ENCODE assay signal across 1 cellular context in the genomic region with DNA sequence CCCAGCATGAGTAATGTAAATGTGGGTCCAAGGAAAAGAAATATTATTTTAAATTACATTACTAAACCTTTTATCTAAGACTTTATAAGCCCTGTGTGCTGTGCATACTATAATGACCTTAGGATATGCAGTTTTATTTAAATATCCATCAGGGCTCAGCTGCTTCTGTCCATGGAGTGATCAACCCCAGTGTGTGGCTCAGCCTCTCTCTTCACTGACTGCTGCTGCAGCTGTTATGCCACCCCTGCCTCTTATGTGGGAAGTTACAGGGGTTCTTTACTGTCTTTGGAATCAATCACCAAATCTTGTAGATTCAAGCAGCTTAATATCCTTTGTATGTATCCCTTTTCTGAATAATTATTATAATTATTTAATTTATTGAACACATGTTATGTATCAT.
TF ChIP-seq lines count a peak whose summit lies in the region.

No MANE protein-coding gene starts in this region.

TF ChIP-seq in GM23338, 12 proteins besides CTCF, POLR2A, EP300 and RAD21 (continued from another document):
- TF ChIP-seq, protein P1, sequence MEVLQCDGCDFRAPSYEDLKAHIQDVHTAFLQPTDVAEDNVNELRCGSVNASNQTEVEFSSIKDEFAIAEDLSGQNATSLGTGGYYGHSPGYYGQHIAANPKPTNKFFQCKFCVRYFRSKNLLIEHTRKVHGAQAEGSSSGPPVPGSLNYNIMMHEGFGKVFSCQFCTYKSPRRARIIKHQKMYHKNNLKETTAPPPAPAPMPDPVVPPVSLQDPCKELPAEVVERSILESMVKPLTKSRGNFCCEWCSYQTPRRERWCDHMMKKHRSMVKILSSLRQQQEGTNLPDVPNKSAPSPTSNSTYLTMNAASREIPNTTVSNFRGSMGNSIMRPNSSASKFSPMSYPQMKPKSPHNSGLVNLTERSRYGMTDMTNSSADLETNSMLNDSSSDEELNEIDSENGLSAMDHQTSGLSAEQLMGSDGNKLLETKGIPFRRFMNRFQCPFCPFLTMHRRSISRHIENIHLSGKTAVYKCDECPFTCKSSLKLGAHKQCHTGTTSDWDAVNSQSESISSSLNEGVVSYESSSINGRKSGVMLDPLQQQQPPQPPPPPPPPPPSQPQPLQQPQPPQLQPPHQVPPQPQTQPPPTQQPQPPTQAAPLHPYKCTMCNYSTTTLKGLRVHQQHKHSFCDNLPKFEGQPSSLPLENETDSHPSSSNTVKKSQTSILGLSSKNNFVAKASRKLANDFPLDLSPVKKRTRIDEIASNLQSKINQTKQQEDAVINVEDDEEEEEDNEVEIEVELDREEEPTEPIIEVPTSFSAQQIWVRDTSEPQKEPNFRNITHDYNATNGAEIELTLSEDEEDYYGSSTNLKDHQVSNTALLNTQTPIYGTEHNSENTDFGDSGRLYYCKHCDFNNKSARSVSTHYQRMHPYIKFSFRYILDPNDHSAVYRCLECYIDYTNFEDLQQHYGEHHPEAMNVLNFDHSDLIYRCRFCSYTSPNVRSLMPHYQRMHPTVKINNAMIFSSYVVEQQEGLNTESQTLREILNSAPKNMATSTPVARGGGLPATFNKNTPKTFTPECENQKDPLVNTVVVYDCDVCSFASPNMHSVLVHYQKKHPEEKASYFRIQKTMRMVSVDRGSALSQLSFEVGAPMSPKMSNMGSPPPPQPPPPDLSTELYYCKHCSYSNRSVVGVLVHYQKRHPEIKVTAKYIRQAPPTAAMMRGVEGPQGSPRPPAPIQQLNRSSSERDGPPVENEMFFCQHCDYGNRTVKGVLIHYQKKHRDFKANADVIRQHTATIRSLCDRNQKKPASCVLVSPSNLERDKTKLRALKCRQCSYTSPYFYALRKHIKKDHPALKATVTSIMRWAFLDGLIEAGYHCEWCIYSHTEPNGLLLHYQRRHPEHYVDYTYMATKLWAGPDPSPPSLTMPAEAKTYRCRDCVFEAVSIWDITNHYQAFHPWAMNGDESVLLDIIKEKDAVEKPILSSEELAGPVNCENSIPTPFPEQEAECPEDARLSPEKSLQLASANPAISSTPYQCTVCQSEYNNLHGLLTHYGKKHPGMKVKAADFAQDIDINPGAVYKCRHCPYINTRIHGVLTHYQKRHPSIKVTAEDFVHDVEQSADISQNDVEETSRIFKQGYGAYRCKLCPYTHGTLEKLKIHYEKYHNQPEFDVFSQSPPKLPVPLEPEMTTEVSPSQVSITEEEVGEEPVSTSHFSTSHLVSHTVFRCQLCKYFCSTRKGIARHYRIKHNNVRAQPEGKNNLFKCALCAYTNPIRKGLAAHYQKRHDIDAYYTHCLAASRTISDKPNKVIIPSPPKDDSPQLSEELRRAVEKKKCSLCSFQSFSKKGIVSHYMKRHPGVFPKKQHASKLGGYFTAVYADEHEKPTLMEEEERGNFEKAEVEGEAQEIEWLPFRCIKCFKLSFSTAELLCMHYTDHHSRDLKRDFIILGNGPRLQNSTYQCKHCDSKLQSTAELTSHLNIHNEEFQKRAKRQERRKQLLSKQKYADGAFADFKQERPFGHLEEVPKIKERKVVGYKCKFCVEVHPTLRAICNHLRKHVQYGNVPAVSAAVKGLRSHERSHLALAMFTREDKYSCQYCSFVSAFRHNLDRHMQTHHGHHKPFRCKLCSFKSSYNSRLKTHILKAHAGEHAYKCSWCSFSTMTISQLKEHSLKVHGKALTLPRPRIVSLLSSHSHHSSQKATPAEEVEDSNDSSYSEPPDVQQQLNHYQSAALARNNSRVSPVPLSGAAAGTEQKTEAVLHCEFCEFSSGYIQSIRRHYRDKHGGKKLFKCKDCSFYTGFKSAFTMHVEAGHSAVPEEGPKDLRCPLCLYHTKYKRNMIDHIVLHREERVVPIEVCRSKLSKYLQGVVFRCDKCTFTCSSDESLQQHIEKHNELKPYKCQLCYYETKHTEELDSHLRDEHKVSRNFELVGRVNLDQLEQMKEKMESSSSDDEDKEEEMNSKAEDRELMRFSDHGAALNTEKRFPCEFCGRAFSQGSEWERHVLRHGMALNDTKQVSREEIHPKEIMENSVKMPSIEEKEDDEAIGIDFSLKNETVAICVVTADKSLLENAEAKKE (CRISPR knock-in tag; IDR thresholded peaks at IDR 0.05): no peak
- TF ChIP-seq STAT1 (IDR thresholded peaks at IDR 0.05; ENCODE audit: unreplicated experiment): no peak
- TF ChIP-seq NANOG (IDR thresholded peaks at IDR 0.05; ENCODE audit: borderline replicate concordance): no peak
